Comparison of ENCODE assay signal across 8 cellular contexts in genomic region chr14:33949051-33950037, GRCh38. TPM values are rescaled to one million over a fixed set of nuclear protein-coding genes. Genes with fewer than 3 reads are reported as not detected.
A peak's percentile ranks its signal among the peaks of the same experiment; 100 is the strongest.
DNase-seq lines count a peak whose midpoint lies in the region; ATAC-seq lines count a peak whose summit lies in the region.

No MANE protein-coding gene starts in this region.

- H3K4me3 ChIP-seq in Karpas-422 (ENCODE audit: low read length), result no peak overlapping the region

- H3K79me2 ChIP-seq in Karpas-422 (ENCODE audit: low read length), result no peaks in the 10 kb centered on the region

- H3K9ac ChIP-seq in Karpas-422 (ENCODE audit: low read length), result no peak overlapping the region

- H3K36me3 Mint-ChIP-seq in T-helper 2 cell treated with Interferon-gamma antibody and Interleukin-4, amounts not matched to agents 5 μg/mL and 100 μg/mL, for 36 hours (ENCODE audit: low read depth), result peaks cover 43% of the 10 kb centered on the region
- peaks cover 0 to 4% (median 0%) of the 10 kb centered on the region in 3 donors for H3K36me3 Mint-ChIP-seq in immature natural killer cell
- H3K36me3 Mint-ChIP-seq in stimulated activated effector memory CD8-positive, alpha-beta T cell treated with anti-CD3 and anti-CD28 coated beads, Interleukin-12 subunit alpha, Interleukin-12 subunit beta, amount 100 ng/mL, for 72 hours, result no peaks in the 10 kb centered on the region

- H3K27me3 Mint-ChIP-seq in T-helper 2 cell treated with Interferon-gamma antibody and Interleukin-4, amounts not matched to agents 5 μg/mL and 100 μg/mL, for 36 hours (ENCODE audit: low read depth), result peaks cover 69% of the 10 kb centered on the region
- peaks cover 2 to 18% (median 14%) of the 10 kb centered on the region in 3 donors for H3K27me3 Mint-ChIP-seq in immature natural killer cell (ENCODE audit: low read depth in 3 of 3)

- peaks cover 47% of the 10 kb centered on the region for H3K4me1 Mint-ChIP-seq in T-helper 2 cell treated with Interferon-gamma antibody and Interleukin-4, amounts not matched to agents 5 μg/mL and 100 μg/mL, for 36 hours (ENCODE audit: low read depth)
- peaks cover 6 to 9% of the 10 kb centered on the region in 2 donors for H3K4me1 Mint-ChIP-seq in immature natural killer cell
- peaks cover 12% of the 10 kb centered on the region for H3K4me1 Mint-ChIP-seq in stimulated activated effector memory CD8-positive, alpha-beta T cell treated with anti-CD3 and anti-CD28 coated beads, Interleukin-12 subunit alpha, Interleukin-12 subunit beta, amount 100 ng/mL, for 72 hours

- no peak overlapping the region for H3K4me2 ChIP-seq in Karpas-422 (ENCODE audit: low read depth, low read length, poor library complexity, severe bottlenecking)

- peak overlapping the region; percentile 86 for H3K4me3 Mint-ChIP-seq in T-helper 2 cell treated with Interferon-gamma antibody and Interleukin-4, amounts not matched to agents 5 μg/mL and 100 μg/mL, for 36 hours
- peak overlapping the region; percentile 16 to 75 (median 49) for H3K4me3 Mint-ChIP-seq in immature natural killer cell
- H3K4me3 Mint-ChIP-seq in stimulated activated effector memory CD8-positive, alpha-beta T cell treated with anti-CD3 and anti-CD28 coated beads, Interleukin-12 subunit alpha, Interleukin-12 subunit beta, amount 100 ng/mL, for 72 hours, result peak overlapping the region; percentile 81

- no peak for ATAC-seq in stimulated activated effector memory CD8-positive, alpha-beta T cell treated with anti-CD3 and anti-CD28 coated beads, Interleukin-12 subunit alpha, Interleukin-12 subunit beta, amount 100 ng/mL, for 72 hours

- DNase-seq in NCI-H2107 treated with DMSO at 0.1 percent for 48 hours (lab: John Stamatoyannopoulos, UW; ENCODE audit: unreplicated experiment) (peak; percentile 85), NCI-H2107 (lab: John Stamatoyannopoulos, UW) (no peak), immature natural killer cell (no peak), Karpas-422 (no peak), NOMO-1 treated with DMSO at 0.1 percent for 48 hours (lab: John Stamatoyannopoulos, UW; ENCODE audit: unreplicated experiment) (no peak), NCI-H128 (lab: John Stamatoyannopoulos, UW; ENCODE audit: unreplicated experiment) (no peak)
- DNase-seq in T-helper 2 cell treated with Interferon-gamma antibody and Interleukin-4, amounts not matched to agents 5 μg/mL and 100 μg/mL, for 36 hours (ENCODE audit: low spot score), result no peak
- DNase-seq in stimulated activated effector memory CD8-positive, alpha-beta T cell treated with anti-CD3 and anti-CD28 coated beads, Interleukin-12 subunit alpha, Interleukin-12 subunit beta, amount 100 ng/mL, for 72 hours (ENCODE audit: low spot score in 2 of 2), result no peak

- H3K27ac ChIP-seq in Karpas-422 (ENCODE audit: low read length), result no peak overlapping the region

- no peaks in the 10 kb centered on the region for H3K27me3 ChIP-seq in Karpas-422 (ENCODE audit: low read length)

- no peaks in the 10 kb centered on the region for H3K9me3 ChIP-seq in Karpas-422 (ENCODE audit: low read length)

- H2AFZ ChIP-seq in Karpas-422 (ENCODE audit: low read length), result no peak overlapping the region

- H3K9me3 Mint-ChIP-seq in T-helper 2 cell treated with Interferon-gamma antibody and Interleukin-4, amounts not matched to agents 5 μg/mL and 100 μg/mL, for 36 hours, result no peaks in the 10 kb centered on the region
- H3K9me3 Mint-ChIP-seq in immature natural killer cell, result peaks cover 0 to 7% (median 0%) of the 10 kb centered on the region in 6 donors
- H3K9me3 Mint-ChIP-seq in stimulated activated effector memory CD8-positive, alpha-beta T cell treated with anti-CD3 and anti-CD28 coated beads, Interleukin-12 subunit alpha, Interleukin-12 subunit beta, amount 100 ng/mL, for 72 hours, result no peaks in the 10 kb centered on the region

- no peaks in the 10 kb centered on the region for H3K36me3 ChIP-seq in Karpas-422 (ENCODE audit: insufficient read depth, low read length)

- no peaks in the 10 kb centered on the region for H4K20me1 ChIP-seq in Karpas-422 (ENCODE audit: insufficient read depth, low read depth, low read length)

- peaks cover 2% of the 10 kb centered on the region for H3K4me1 ChIP-seq in Karpas-422 (ENCODE audit: low read length)

- H3K9me2 ChIP-seq in Karpas-422 (replicated peaks; ENCODE audit: insufficient read depth, low read length), result no peaks in the 10 kb centered on the region

- no peak overlapping the region for H3K27ac Mint-ChIP-seq in T-helper 2 cell treated with Interferon-gamma antibody and Interleukin-4, amounts not matched to agents 5 μg/mL and 100 μg/mL, for 36 hours
- H3K27ac Mint-ChIP-seq in immature natural killer cell, result no peak overlapping the region
- no peak overlapping the region for H3K27ac Mint-ChIP-seq in stimulated activated effector memory CD8-positive, alpha-beta T cell treated with anti-CD3 and anti-CD28 coated beads, Interleukin-12 subunit alpha, Interleukin-12 subunit beta, amount 100 ng/mL, for 72 hours

RNA-seq across cellular contexts. Expression of gene EGLN3, which starts 1.5 kb away (rescaled TPM):
- 1 to 10 TPM; 1.3 to 3.2 (median 1.6) TPM for polyA plus RNA-seq in immature natural killer cell
- 0.22 TPM in 1 of 2 replicates, not detected in the other for total RNA-seq in Karpas-422 (2014; rRNA removed; shearing (Covaris generic); ENCODE audit: low replicate concordance)
